26 cellular contexts compared by ENCODE assay signal in the genomic region with DNA sequence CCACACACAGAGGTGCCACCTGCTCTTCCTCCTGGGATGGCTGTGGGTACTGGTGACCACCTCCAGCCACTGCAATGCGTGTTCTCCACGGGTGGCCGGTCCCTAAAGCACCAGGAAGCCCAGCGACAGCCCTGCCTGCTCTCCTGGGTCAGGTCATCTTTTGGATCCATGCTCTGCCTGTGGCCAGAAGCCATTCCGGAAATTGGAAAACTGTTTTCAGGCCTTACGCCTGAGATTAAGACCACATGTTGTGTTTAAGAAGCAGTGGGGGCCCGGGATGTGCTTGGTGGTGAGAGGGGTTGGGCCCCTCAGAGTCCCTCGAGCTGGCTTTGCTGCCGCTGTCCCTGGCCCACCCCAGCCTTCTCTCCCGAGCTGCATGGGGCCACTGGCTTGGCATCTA.
DNase-seq lines count a peak whose midpoint lies in the region; ATAC-seq and TF ChIP-seq lines count a peak whose summit lies in the region.
"Had no signal": no experiment of that assay in that cellular context is flagged by ENCODE, and none has a peak within 500 bp of the region (broad histone marks: within the 10 kb centered on the region; RNA-seq: fewer than 3 reads in every experiment).

No MANE protein-coding gene starts in this region.

- H3K27me3 ChIP-seq in A673 (replicated peaks; ENCODE audit: insufficient read depth, low read depth, low read length, poor library complexity) (no peaks in the 10 kb centered on the region), prostate gland (replicated peaks; ENCODE audit: insufficient read depth) (no peaks in the 10 kb centered on the region), vagina (no peaks in the 10 kb centered on the region)
- H3K27me3 ChIP-seq: breast epithelium, colonic mucosa, ovary had no signal

- H3K36me3 ChIP-seq in A673 (ENCODE audit: insufficient read depth, low read length, poor library complexity, severe bottlenecking) (peaks cover 2% of the 10 kb centered on the region), prostate gland (no peaks in the 10 kb centered on the region), vagina (peaks cover 0 to 10% of the 10 kb centered on the region in 2 donors)
- H3K36me3 ChIP-seq: breast epithelium, colonic mucosa, ovary had no signal

- DNase-seq in NCI-H524 (lab: John Stamatoyannopoulos, UW) (peak; percentile 48 to 79), NCI-H524 treated with DMSO at 0.1 percent for 48 hours (lab: John Stamatoyannopoulos, UW) (no peak), A673 (ENCODE audit: low spot score) (no peak), WTC11 (ENCODE audit: low spot score) (no peak), prostate gland (ENCODE audit: low spot score) (no peak), HUDEP-2 (lab: John Stamatoyannopoulos, UW; ENCODE audit: unreplicated experiment in 76 of 76) (no peak), vagina (ENCODE audit: extremely low spot score in 2 of 2) (no peak)
- DNase-seq: activated CD4-positive, alpha-beta T cell treated with anti-CD3 and anti-CD28 coated beads for 48 hours; activated naive CD4-positive, alpha-beta T cell treated with anti-CD3 and anti-CD28 coated beads, Interleukin-2, amount 10 ng/mL, durations not matched to agents 7 days and 5 days; activated T-cell treated with anti-CD3 and anti-CD28 coated beads, Interleukin-2, amount 50 U/mL, for 72 hours; colonic mucosa; effector CD8-positive, alpha-beta T cell; Karpas-422; kidney; natural killer cell; NCI-H1417 treated with DMSO at 0.1 percent for 48 hours; NCI-H2081 treated with DMSO at 0.1 percent for 48 hours; NCI-H345; stimulated activated CD4-positive, alpha-beta T cell treated with anti-CD3 and anti-CD28 coated beads, Interleukin-4, amount 100 ng/mL, for 24 hours; substantia nigra had no signal

- H3K27ac ChIP-seq in A673 (ENCODE audit: low read depth, low read length, poor library complexity, severe bottlenecking): peak overlapping the region; percentile 54
- H3K27ac ChIP-seq in prostate gland: peak overlapping the region; percentile 49 to 65
- H3K27ac ChIP-seq in vagina: no peak overlapping the region
- H3K27ac ChIP-seq: colonic mucosa, ovary had no signal

- H3K9me3 Mint-ChIP-seq in WTC11: no peaks in the 10 kb centered on the region
- H3K9me3 Mint-ChIP-seq: activated naive CD4-positive, alpha-beta T cell treated with anti-CD3 and anti-CD28 coated beads, Interleukin-2, amount 10 ng/mL, durations not matched to agents 7 days and 5 days; activated T-cell treated with anti-CD3 and anti-CD28 coated beads, Interleukin-2, amount 50 U/mL, for 72 hours; natural killer cell; stimulated activated effector memory CD8-positive, alpha-beta T cell treated with anti-CD3 and anti-CD28 coated beads, Interleukin-12 subunit alpha, Interleukin-12 subunit beta, amount 100 ng/mL, for 72 hours had no signal

- intact Hi-C loops in A673 (cut with micrococcal nuclease; ENCODE audit: unreplicated experiment) (no loop called here), prostate gland (cut with DNase I) (no loop called here), vagina (cut with DNase I) (no loop called here)

- no peak overlapping the region for H3K4me3 Mint-ChIP-seq in WTC11
- H3K4me3 Mint-ChIP-seq: activated naive CD4-positive, alpha-beta T cell treated with anti-CD3 and anti-CD28 coated beads, Interleukin-2, amount 10 ng/mL, durations not matched to agents 7 days and 5 days; activated T-cell treated with anti-CD3 and anti-CD28 coated beads, Interleukin-2, amount 50 U/mL, for 72 hours; B cell; natural killer cell; stimulated activated effector memory CD8-positive, alpha-beta T cell treated with anti-CD3 and anti-CD28 coated beads, Interleukin-12 subunit alpha, Interleukin-12 subunit beta, amount 100 ng/mL, for 72 hours had no signal

- BruUV-seq in A673 (replicated peaks; lab: Mats Ljungman, UMichigan): no TSS peak

- H3K36me3 Mint-ChIP-seq in WTC11: 0 out of 2 replicates have a peak, but pooled peaks cover 2% of the 10 kb centered on the region
- H3K36me3 Mint-ChIP-seq: natural killer cell had no signal

- POLR2A ChIA-PET in A673 (lab: Charles Lee; ENCODE audit: low non-redundant PET) (no interaction called here), WTC11 (lab: Charles Lee) (no interaction called here)

- H3K27me3 Mint-ChIP-seq in WTC11 (ENCODE audit: low read depth): no peaks in the 10 kb centered on the region
- H3K27me3 Mint-ChIP-seq: activated naive CD4-positive, alpha-beta T cell treated with anti-CD3 and anti-CD28 coated beads, Interleukin-2, amount 10 ng/mL, durations not matched to agents 7 days and 5 days; B cell had no signal

- H3K27ac Mint-ChIP-seq in WTC11: peak overlapping the region; percentile 45; the same call in 1 of the 2 replicates
- H3K27ac Mint-ChIP-seq: activated naive CD4-positive, alpha-beta T cell treated with anti-CD3 and anti-CD28 coated beads, Interleukin-2, amount 10 ng/mL, durations not matched to agents 7 days and 5 days; activated T-cell treated with anti-CD3 and anti-CD28 coated beads, Interleukin-2, amount 50 U/mL, for 72 hours; B cell; natural killer cell; stimulated activated effector memory CD8-positive, alpha-beta T cell treated with anti-CD3 and anti-CD28 coated beads, Interleukin-12 subunit alpha, Interleukin-12 subunit beta, amount 100 ng/mL, for 72 hours had no signal

- CTCF ChIA-PET in A673 (lab: Charles Lee): no interaction called here
- CTCF ChIA-PET in WTC11 (lab: Charles Lee): interaction anchor here (0.5 to 1.0 kb wide), 2 partner anchors 24 to 49 kb away, joined by 3 to 4 read pairs; no protein-coding TSS in a partner anchor

- TF ChIP-seq CTCF in A673 (conservative IDR thresholded peaks at IDR 0.05; ENCODE audit: low read depth, low read length) (no peak), WTC11 (IDR thresholded peaks at IDR 0.05) (no peak), prostate gland (IDR thresholded peaks at IDR 0.05) (no peak), vagina (IDR thresholded peaks at IDR 0.05) (no peak)

- H3K9me3 ChIP-seq in A673 (ENCODE audit: low read depth, low read length, poor library complexity, severe bottlenecking) (no peaks in the 10 kb centered on the region), prostate gland (no peaks in the 10 kb centered on the region), vagina (no peaks in the 10 kb centered on the region)
- H3K9me3 ChIP-seq: breast epithelium, colonic mucosa, ovary had no signal

- H3K4me1 ChIP-seq in A673 (ENCODE audit: insufficient read depth, low read length, poor library complexity, severe bottlenecking) (no peaks in the 10 kb centered on the region), prostate gland (replicated peaks) (peaks cover 9% of the 10 kb centered on the region), vagina (no peaks in the 10 kb centered on the region)
- H3K4me1 ChIP-seq: colonic mucosa had no signal

- TF ChIP-seq POLR2A in prostate gland (IDR thresholded peaks at IDR 0.05) (no peak), vagina (IDR thresholded peaks at IDR 0.05) (no peak)

- ATAC-seq in WTC11 (no peak), HG03108 (IDR thresholded peaks at IDR 0.05; ENCODE audit: unreplicated experiment) (no peak)
- ATAC-seq: activated T-cell treated with anti-CD3 and anti-CD28 coated beads, Interleukin-2, amount 50 U/mL, for 72 hours; natural killer cell; stimulated activated effector memory CD8-positive, alpha-beta T cell treated with anti-CD3 and anti-CD28 coated beads, Interleukin-12 subunit alpha, Interleukin-12 subunit beta, amount 100 ng/mL, for 72 hours had no signal

- WGBS in prostate gland: 51% methylated on average over 10 of the region's 10 CpGs

- H3K4me3 ChIP-seq in A673 (ENCODE audit: low read depth, low read length, poor library complexity, severe bottlenecking) (no peak overlapping the region), prostate gland (no peak overlapping the region), vagina (no peak overlapping the region)
- H3K4me3 ChIP-seq: breast epithelium, colonic mucosa, lung, ovary had no signal

- H3K4me1 Mint-ChIP-seq in WTC11: peaks cover 3% of the 10 kb centered on the region
- H3K4me1 Mint-ChIP-seq: activated naive CD4-positive, alpha-beta T cell treated with anti-CD3 and anti-CD28 coated beads, Interleukin-2, amount 10 ng/mL, durations not matched to agents 7 days and 5 days; B cell; natural killer cell; stimulated activated effector memory CD8-positive, alpha-beta T cell treated with anti-CD3 and anti-CD28 coated beads, Interleukin-12 subunit alpha, Interleukin-12 subunit beta, amount 100 ng/mL, for 72 hours had no signal

TF ChIP-seq in WTC11, 78 proteins besides CTCF, POLR2A, EP300 and RAD21 (continues in another document):
- no peak for TF ChIP-seq ZBTB21 (CRISPR knock-in tag; IDR thresholded peaks at IDR 0.05; ENCODE audit: borderline replicate concordance)
- no peak for TF ChIP-seq SP1 (CRISPR knock-in tag; conservative IDR thresholded peaks at IDR 0.05)
- TF ChIP-seq, protein P1, sequence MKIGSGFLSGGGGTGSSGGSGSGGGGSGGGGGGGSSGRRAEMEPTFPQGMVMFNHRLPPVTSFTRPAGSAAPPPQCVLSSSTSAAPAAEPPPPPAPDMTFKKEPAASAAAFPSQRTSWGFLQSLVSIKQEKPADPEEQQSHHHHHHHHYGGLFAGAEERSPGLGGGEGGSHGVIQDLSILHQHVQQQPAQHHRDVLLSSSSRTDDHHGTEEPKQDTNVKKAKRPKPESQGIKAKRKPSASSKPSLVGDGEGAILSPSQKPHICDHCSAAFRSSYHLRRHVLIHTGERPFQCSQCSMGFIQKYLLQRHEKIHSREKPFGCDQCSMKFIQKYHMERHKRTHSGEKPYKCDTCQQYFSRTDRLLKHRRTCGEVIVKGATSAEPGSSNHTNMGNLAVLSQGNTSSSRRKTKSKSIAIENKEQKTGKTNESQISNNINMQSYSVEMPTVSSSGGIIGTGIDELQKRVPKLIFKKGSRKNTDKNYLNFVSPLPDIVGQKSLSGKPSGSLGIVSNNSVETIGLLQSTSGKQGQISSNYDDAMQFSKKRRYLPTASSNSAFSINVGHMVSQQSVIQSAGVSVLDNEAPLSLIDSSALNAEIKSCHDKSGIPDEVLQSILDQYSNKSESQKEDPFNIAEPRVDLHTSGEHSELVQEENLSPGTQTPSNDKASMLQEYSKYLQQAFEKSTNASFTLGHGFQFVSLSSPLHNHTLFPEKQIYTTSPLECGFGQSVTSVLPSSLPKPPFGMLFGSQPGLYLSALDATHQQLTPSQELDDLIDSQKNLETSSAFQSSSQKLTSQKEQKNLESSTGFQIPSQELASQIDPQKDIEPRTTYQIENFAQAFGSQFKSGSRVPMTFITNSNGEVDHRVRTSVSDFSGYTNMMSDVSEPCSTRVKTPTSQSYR (CRISPR knock-in tag; IDR thresholded peaks at IDR 0.05): no peak
- no peak for TF ChIP-seq CREM (CRISPR knock-in tag; IDR thresholded peaks at IDR 0.05)
- no peak for TF ChIP-seq ETV6 (CRISPR knock-in tag; IDR thresholded peaks at IDR 0.05)

Comparison
In these comparisons a context has a peak if more than half of its experiments do, and no peak if none do; other contexts are left out.
1. DNase-seq: peak in NCI-H524 (2 of 2); none in NCI-H524 treated with DMSO at 0.1 percent for 48 hours (single experiment), A673 (single experiment), WTC11 (single experiment), prostate gland (single experiment), HUDEP-2 (0 of 76) and vagina (0 of 2).